ENCODE assay signal across 9 cellular contexts in genomic region chr13:114279770-114280169, GRCh38. TPM values are rescaled to one million over a fixed set of nuclear protein-coding genes. Genes with fewer than 3 reads are reported as not detected.
DNase-seq lines count a peak whose midpoint lies in the region; ATAC-seq and TF ChIP-seq lines count a peak whose summit lies in the region.
"Had no signal": no experiment of that assay in that cellular context is flagged by ENCODE, and none has a peak within 500 bp of the region (broad histone marks: within the 10 kb centered on the region; RNA-seq: fewer than 3 reads in every experiment).

No MANE protein-coding gene starts in this region.

- no peaks in the 10 kb centered on the region for H3K9me3 ChIP-seq in SK-N-MC (ENCODE audit: low read depth, low read length)
- H3K9me3 ChIP-seq: BE2C had no signal

- H3K4me3 Mint-ChIP-seq in activated T-cell treated with anti-CD3 and anti-CD28 coated beads, Interleukin-2, amount 50 U/mL, for 24 hours: peak overlapping the region; percentile 89
- peak overlapping the region; percentile 98 for H3K4me3 Mint-ChIP-seq in glutamatergic neuron (ENCODE audit: unreplicated experiment)
- H3K4me3 Mint-ChIP-seq in stimulated activated naive CD8-positive, alpha-beta T cell treated with anti-CD3 and anti-CD28 coated beads, Interleukin-15, amount 100 ng/mL, for 72 hours: peak overlapping the region; percentile 53 to 79

- peaks cover 47% of the 10 kb centered on the region for H3K4me1 Mint-ChIP-seq in activated T-cell treated with anti-CD3 and anti-CD28 coated beads, Interleukin-2, amount 50 U/mL, for 24 hours (ENCODE audit: low read depth)
- H3K4me1 Mint-ChIP-seq in glutamatergic neuron (ENCODE audit: low read depth, unreplicated experiment): peaks cover 23% of the 10 kb centered on the region
- peaks cover 32% of the 10 kb centered on the region for H3K4me1 Mint-ChIP-seq in stimulated activated naive CD8-positive, alpha-beta T cell treated with anti-CD3 and anti-CD28 coated beads, Interleukin-15, amount 100 ng/mL, for 72 hours

- H3K4me3 ChIP-seq in SK-N-MC: peak overlapping the region; percentile 14

- ATAC-seq in stimulated activated naive CD8-positive, alpha-beta T cell treated with anti-CD3 and anti-CD28 coated beads, Interleukin-15, amount 100 ng/mL, for 72 hours: no peak
- ATAC-seq in HG02678 (IDR thresholded peaks at IDR 0.05; ENCODE audit: unreplicated experiment) (no peak), HG02642 (IDR thresholded peaks at IDR 0.05; ENCODE audit: poor library complexity, unreplicated experiment) (no peak)

- DNase-seq in activated T-cell treated with anti-CD3 and anti-CD28 coated beads, Interleukin-2, amount 50 U/mL, for 24 hours: no peak
- DNase-seq in activated T-cell treated with anti-CD3 and anti-CD28 coated beads, Interleukin-2, amount 50 U/mL, for 1 hour: no peak
- DNase-seq in SK-N-MC (ENCODE audit: low read depth, low spot score): no peak
- DNase-seq in glutamatergic neuron: no peak
- no peak for DNase-seq in stimulated activated naive CD8-positive, alpha-beta T cell treated with anti-CD3 and anti-CD28 coated beads, Interleukin-15, amount 100 ng/mL, for 72 hours
- no peak for DNase-seq in UCSD-AML1 (lab: John Stamatoyannopoulos, UW; ENCODE audit: unreplicated experiment)

- no peaks in the 10 kb centered on the region for H3K27me3 Mint-ChIP-seq in activated T-cell treated with anti-CD3 and anti-CD28 coated beads, Interleukin-2, amount 50 U/mL, for 24 hours
- H3K27me3 Mint-ChIP-seq in glutamatergic neuron (ENCODE audit: unreplicated experiment): peaks cover 8% of the 10 kb centered on the region
- no peaks in the 10 kb centered on the region for H3K27me3 Mint-ChIP-seq in stimulated activated naive CD8-positive, alpha-beta T cell treated with anti-CD3 and anti-CD28 coated beads, Interleukin-15, amount 100 ng/mL, for 72 hours

- peak overlapping the region; percentile 99 for H3K9ac ChIP-seq in SK-N-MC (ENCODE audit: insufficient read length)

- TF ChIP-seq CTCF in glutamatergic neuron (IDR thresholded peaks at IDR 0.05; ENCODE audit: partially characterized antibody, unreplicated experiment): no peak

- H3K36me3 ChIP-seq in SK-N-MC (ENCODE audit: insufficient read depth, low read length): peaks cover 25% of the 10 kb centered on the region

- no peaks in the 10 kb centered on the region for H3K9me3 Mint-ChIP-seq in activated T-cell treated with anti-CD3 and anti-CD28 coated beads, Interleukin-2, amount 50 U/mL, for 24 hours
- H3K9me3 Mint-ChIP-seq in glutamatergic neuron (ENCODE audit: unreplicated experiment): peaks cover 14% of the 10 kb centered on the region
- no peaks in the 10 kb centered on the region for H3K9me3 Mint-ChIP-seq in stimulated activated naive CD8-positive, alpha-beta T cell treated with anti-CD3 and anti-CD28 coated beads, Interleukin-15, amount 100 ng/mL, for 72 hours

- H3K27ac Mint-ChIP-seq in activated T-cell treated with anti-CD3 and anti-CD28 coated beads, Interleukin-2, amount 50 U/mL, for 24 hours: peak overlapping the region; percentile 96
- H3K27ac Mint-ChIP-seq in glutamatergic neuron (ENCODE audit: unreplicated experiment): peak overlapping the region; percentile 93
- peak overlapping the region; percentile 88 to 94 for H3K27ac Mint-ChIP-seq in stimulated activated naive CD8-positive, alpha-beta T cell treated with anti-CD3 and anti-CD28 coated beads, Interleukin-15, amount 100 ng/mL, for 72 hours

- peaks cover 80% of the 10 kb centered on the region for H3K36me3 Mint-ChIP-seq in activated T-cell treated with anti-CD3 and anti-CD28 coated beads, Interleukin-2, amount 50 U/mL, for 24 hours (ENCODE audit: low read depth)
- H3K36me3 Mint-ChIP-seq in glutamatergic neuron (ENCODE audit: unreplicated experiment): no peaks in the 10 kb centered on the region

- H3K27ac ChIP-seq in SK-N-MC: peak overlapping the region; percentile 98

RNA-seq across cellular contexts. Expression of gene UPF3A, which starts 1.6 kb away (rescaled TPM):
- total RNA-seq in glutamatergic neuron (ENCODE audit: unreplicated experiment): 108 TPM

RNA-seq across cellular contexts. Expression of gene CHAMP1, which starts 34.5 kb away (rescaled TPM):
- 29.5 TPM for total RNA-seq in glutamatergic neuron (ENCODE audit: unreplicated experiment)

RNA-seq across cellular contexts. Expression of gene CDC16, which starts 45.1 kb away (rescaled TPM):
- 85.1 TPM for total RNA-seq in glutamatergic neuron (ENCODE audit: unreplicated experiment)
